Comparison of ENCODE assay signal across 15 cellular contexts in the genomic region with DNA sequence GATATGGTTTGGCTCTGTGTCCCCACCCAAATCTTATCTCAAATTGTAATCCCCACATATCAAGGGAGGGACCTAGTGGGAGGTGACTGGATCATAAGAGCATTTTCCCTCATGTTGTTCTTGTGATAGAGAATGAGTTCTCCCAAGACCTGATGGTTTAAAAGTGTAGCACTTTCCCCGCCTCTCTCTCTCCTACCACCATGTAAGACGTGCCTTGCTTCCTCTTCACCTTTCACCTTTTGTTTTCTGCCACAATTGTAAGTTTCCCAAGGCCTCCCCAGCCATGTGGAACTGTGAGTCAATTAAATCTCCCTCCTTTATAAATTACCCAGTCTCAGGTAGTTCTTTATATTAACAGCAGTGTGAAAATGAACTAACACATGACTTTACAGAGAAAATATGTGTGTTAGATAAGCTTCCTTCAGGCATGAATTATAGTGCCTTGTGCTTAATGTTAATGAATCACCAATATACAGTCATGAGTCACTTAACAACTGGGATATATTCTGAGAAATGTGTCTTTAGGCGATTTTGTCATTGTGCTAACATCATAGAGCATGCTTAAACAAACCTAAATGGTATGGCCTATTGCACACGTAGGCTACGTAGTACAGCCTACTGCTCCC. TPM values are rescaled to one million over a fixed set of nuclear protein-coding genes. Genes with fewer than 3 reads are reported as not detected.
DNase-seq lines count a peak whose midpoint lies in the region; ATAC-seq, FAIRE-seq and TF ChIP-seq lines count a peak whose summit lies in the region.
"Had no signal": no experiment of that assay in that cellular context is flagged by ENCODE, and none has a peak within 500 bp of the region (broad histone marks: within the 10 kb centered on the region; RNA-seq: fewer than 3 reads in every experiment).

No MANE protein-coding gene starts in this region.

- no peak overlapping the region for H3K9ac ChIP-seq in HepG2 (ENCODE audit: insufficient read depth, low read depth, low read length)

- H3K27ac ChIP-seq in HepG2 (ENCODE audit: extremely low read length, insufficient read depth, low read length): no peak overlapping the region
- H3K27ac ChIP-seq: C4-2B, right lobe of liver, tibial artery had no signal

- peaks cover 14% of the 10 kb centered on the region for H3K4me1 ChIP-seq in HepG2 (ENCODE audit: insufficient read depth, low read length)
- H3K4me1 ChIP-seq: right lobe of liver had no signal

- BruUV-seq in HepG2 (replicated peaks; lab: Mats Ljungman, UMichigan): no TSS peak

- H4K20me1 ChIP-seq in HepG2 (ENCODE audit: insufficient read depth, low read length): no peaks in the 10 kb centered on the region

- no peaks in the 10 kb centered on the region for H3K36me3 ChIP-seq in HepG2 (replicated peaks in 1 of 2; ENCODE audit: control insufficient read depth in 1 of 2, insufficient read depth in 2 of 2, low read length in 2 of 2)
- H3K36me3 ChIP-seq: right lobe of liver, tibial artery had no signal

- POLR2A ChIA-PET in HepG2 (lab: Yijun Ruan, JAX): interaction anchor here (1.0 kb wide), 1 partner anchor 8 kb away, joined by 3 read pairs; no protein-coding TSS in a partner anchor

- intact Hi-C loops in HepG2 (cut with micrococcal nuclease; ENCODE audit: unreplicated experiment): no loop called here

- H3K4me3 ChIP-seq in HepG2 (replicated peaks in 1 of 3; ENCODE audit: insufficient read depth in 1 of 3, low read depth in 2 of 3, low read length in 3 of 3): no peak overlapping the region
- H3K4me3 ChIP-seq: MG63, right lobe of liver, tibial artery had no signal

- ATAC-seq in HepG2 (peak; percentile 52; the same call in 2 of the 3 replicates), GM18870 (IDR thresholded peaks at IDR 0.05; ENCODE audit: unreplicated experiment) (no peak), GM21619 (IDR thresholded peaks at IDR 0.05; ENCODE audit: unreplicated experiment) (no peak)

- peaks cover 46% of the 10 kb centered on the region for H3K4me1 Mint-ChIP-seq in chondrocyte (ENCODE audit: low read depth)

- no peak overlapping the region for H2AFZ ChIP-seq in HepG2 (ENCODE audit: low read length)

- CTCF ChIA-PET in HepG2 (lab: Yijun Ruan, JAX; ENCODE audit: low intra/inter-chr PET ratio, low total read pairs): no interaction called here

- no peaks in the 10 kb centered on the region for H3K27me3 Mint-ChIP-seq in chondrocyte (ENCODE audit: low read depth)

- H3K79me2 ChIP-seq in HepG2 (ENCODE audit: insufficient read depth, low read length): no peaks in the 10 kb centered on the region

- H3K4me3 Mint-ChIP-seq in chondrocyte (ENCODE audit: unreplicated experiment): no peak overlapping the region

- peaks cover 11% of the 10 kb centered on the region for H3K9me3 Mint-ChIP-seq in chondrocyte (ENCODE audit: low read depth)

- H3K4me2 ChIP-seq in HepG2 (ENCODE audit: low read depth, low read length): no peak overlapping the region

- no peak for TF ChIP-seq RAD21 in HepG2 (CRISPR knock-in tag; IDR thresholded peaks at IDR 0.05)

- H3K9me3 ChIP-seq in HepG2 (ENCODE audit: low read length): no peaks in the 10 kb centered on the region
- H3K9me3 ChIP-seq: MG63, right lobe of liver, tibial artery had no signal

- in situ Hi-C loops in Caki2 (cut with HindIII; ENCODE audit: low pct_unique_long_range_greater_than_20kb, low sequenced_read_pairs): no loop called here
- in situ Hi-C loops in HepG2 (cut with HindIII; ENCODE audit: extremely low pct_ligation_motif_present, low pct_unique_long_range_greater_than_20kb): no loop called here

- DNase-seq in Caki2 (ENCODE audit: low read depth) (peak; percentile 99), MV-4-11 (lab: John Stamatoyannopoulos, UW) (peak; percentile 4), chondrocyte (ENCODE audit: low spot score) (no peak), HepG2 (ENCODE audit: low spot score) (peak; percentile 58), NOMO-1 (lab: John Stamatoyannopoulos, UW; ENCODE audit: unreplicated experiment in 2 of 2) (no peak), NCI-H1436 (lab: John Stamatoyannopoulos, UW) (no peak)
- DNase-seq: activated CD4-positive, CD25-positive, alpha-beta regulatory T cell treated with anti-CD3 and anti-CD28 coated beads, Interleukin-2, amount 50 U/mL, for 72 hours; MG63; midbrain; right lobe of liver; SHP77; tibial artery had no signal

- no peak for TF ChIP-seq POLR2A in HepG2 (IDR thresholded peaks at IDR 0.05; ENCODE audit: insufficient read depth in 1 of 2, low read depth in 2 of 2, low read length in 2 of 2)

- peak overlapping the region; percentile 96 for H3K27ac Mint-ChIP-seq in chondrocyte (ENCODE audit: unreplicated experiment)

- no peaks in the 10 kb centered on the region for H3K27me3 ChIP-seq in HepG2 (ENCODE audit: control insufficient read depth in 1 of 2, insufficient read depth in 2 of 2, low read length in 2 of 2)
- H3K27me3 ChIP-seq: MG63, right lobe of liver, tibial artery had no signal

- TF ChIP-seq EP300 in HepG2 (IDR thresholded peaks at IDR 0.05; ENCODE audit: low read depth in 2 of 2, low read length in 2 of 2) (no peak), HepG2 (CRISPR knock-in tag; IDR thresholded peaks at IDR 0.05; ENCODE audit: borderline replicate concordance) (no peak)

- WGBS in HepG2 (ENCODE audit: low lambda C conversion rate): 81% methylated on average over 5 of the region's 5 CpGs

- no peak for FAIRE-seq in HepG2 (lab: Jason Lieb, UNC)

- H3K36me3 Mint-ChIP-seq in chondrocyte (ENCODE audit: low read depth): peaks cover 7% of the 10 kb centered on the region

- TF ChIP-seq CTCF in chondrocyte (IDR thresholded peaks at IDR 0.05) (no peak), HepG2 (CRISPR knock-in tag; IDR thresholded peaks at IDR 0.05) (no peak)

TF ChIP-seq in HepG2, 621 proteins besides CTCF, POLR2A, EP300 and RAD21 (continues in another document):
- TF ChIP-seq ZNF446 (CRISPR knock-in tag; IDR thresholded peaks at IDR 0.05) (no peak), LRRFIP1 (CRISPR knock-in tag; conservative IDR thresholded peaks at IDR 0.05) (no peak), CEBPB (IDR thresholded peaks at IDR 0.05; ENCODE audit: borderline replicate concordance, low read depth, low read length) (no peak), PHF5A (CRISPR knock-in tag; IDR thresholded peaks at IDR 0.05; ENCODE audit: low read depth, unreplicated experiment) (no peak), IRX3 (CRISPR knock-in tag; IDR thresholded peaks at IDR 0.05; ENCODE audit: borderline replicate concordance, low read depth) (no peak), NPAS2 (CRISPR knock-in tag; IDR thresholded peaks at IDR 0.05; ENCODE audit: borderline replicate concordance) (no peak), ESRRA (CRISPR knock-in tag; IDR thresholded peaks at IDR 0.05; ENCODE audit: low read depth) (no peak), ZNF451 (CRISPR knock-in tag; IDR thresholded peaks at IDR 0.05) (no peak), ZFP82 (CRISPR knock-in tag; IDR thresholded peaks at IDR 0.05; ENCODE audit: borderline replicate concordance) (no peak)

RNA-seq across cellular contexts. Expression of gene PDGFC, which starts 37.9 kb away (rescaled TPM):
- total RNA-seq in Caki2 (2014; rRNA removed; shearing (Covaris generic); ENCODE audit: low replicate concordance): 88.6 and 120 TPM in 2 replicates
- total RNA-seq in chondrocyte: 70.0 to 131 TPM (median 70.9 TPM) in 3 replicates
- 6.8 and 9.1 TPM in 2 replicates for total RNA-seq in HepG2 (2016; rRNA removed; fragmentation: Illumina TruSeq; extraction: Trizol)
- total RNA-seq in HepG2 (2016; cell fraction: cytosol; rRNA removed; fragmentation: Illumina TruSeq; extraction: Trizol; ENCODE audit: low read depth): 1.2 and 1.8 TPM in 2 replicates
- total RNA-seq in HepG2 (2016; cell fraction: insoluble cytoplasmic fraction; rRNA removed; fragmentation: Illumina TruSeq; extraction: Trizol): 8.4 and 8.6 TPM in 2 replicates
- 3.8 and 6.4 TPM in 2 replicates for total RNA-seq in HepG2 (2016; cell fraction: membrane; rRNA removed; fragmentation: Illumina TruSeq; extraction: Trizol)
- total RNA-seq in HepG2 (2016; cell fraction: nucleus; rRNA removed; fragmentation: Illumina TruSeq; extraction: Trizol): 14.5 and 17.0 TPM in 2 replicates
- polyA plus RNA-seq in HepG2 (2011; rRNA removed): 4.1 and 4.6 TPM in 2 replicates
- 2.0 and 2.9 TPM in 2 replicates for polyA plus RNA-seq in HepG2 (2011; cell fraction: cytosol; rRNA removed)
- 2.3 and 2.9 TPM in 2 replicates for polyA plus RNA-seq in HepG2 (2011; cell fraction: nucleus; rRNA removed)
- polyA plus RNA-seq in HepG2 (2012): 6.0 and 8.4 TPM in 2 replicates
- polyA plus RNA-seq in HepG2 (2016; cell fraction: cytosol; fragmentation: Illumina TruSeq; extraction: Trizol; ENCODE audit: low read depth): 0.43 and 0.67 TPM in 2 replicates
- polyA plus RNA-seq in HepG2 (2016; cell fraction: insoluble cytoplasmic fraction; fragmentation: Illumina TruSeq; extraction: Trizol; ENCODE audit: low read depth): 7.1 and 7.3 TPM in 2 replicates
- 2.5 and 2.7 TPM in 2 replicates for polyA plus RNA-seq in HepG2 (2016; cell fraction: membrane; fragmentation: Illumina TruSeq; extraction: Trizol; ENCODE audit: low read depth)
- polyA plus RNA-seq in HepG2 (2016; cell fraction: nucleus; fragmentation: Illumina TruSeq; extraction: Trizol; ENCODE audit: insufficient read depth, low read depth): 8.0 and 8.3 TPM in 2 replicates
- 5.0 TPM in 1 of 2 replicates, not detected in the other for polyA minus RNA-seq in HepG2 (2011; rRNA and poly(A)+ RNA removed; ENCODE audit: low replicate concordance)
- 9.2 and 11.6 TPM in 2 replicates for polyA minus RNA-seq in HepG2 (2011; cell fraction: cytosol; rRNA and poly(A)+ RNA removed)
- 40.5 and 45.4 TPM in 2 replicates for polyA minus RNA-seq in HepG2 (2011; cell fraction: nucleus; rRNA and poly(A)+ RNA removed)

Comparison
In these comparisons a context has a peak if more than half of its experiments do, and no peak if none do; other contexts are left out.
1. DNase-seq: peak in Caki2 (single experiment), MV-4-11 (single experiment) and HepG2 (single experiment); none in chondrocyte (single experiment), NOMO-1 (0 of 2) and NCI-H1436 (single experiment).